ENCODE assay signal across 8 cellular contexts in genomic region chr13:50185769-50186763, GRCh38.
DNase-seq lines count a peak whose midpoint lies in the region; ATAC-seq, FAIRE-seq and TF ChIP-seq lines count a peak whose summit lies in the region.
"Not testable (repeated sequence)": the region's sequence is repeated elsewhere in the genome, so short reads cannot be mapped to it uniquely, and the experiment has no call there.

No MANE protein-coding gene starts in this region.

- POLR2A ChIA-PET in A549 (lab: Yijun Ruan, JAX), result not testable (repeated sequence)

- DNase-seq in A549 (ENCODE audit: low read depth in 1 of 2, low spot score in 1 of 2); NT2/D1 (ENCODE audit: low read depth, low spot score); activated T-cell treated with anti-CD3 and anti-CD28 coated beads, Interleukin-2, amount 50 U/mL, for 24 hours; neural crest cell (ENCODE audit: low read depth, low spot score): not testable (repeated sequence)
- DNase-seq in ELF-1 (ENCODE audit: low read depth, low spot score), result peak; percentile 13
- peak; percentile 19 for DNase-seq in ecto neural progenitor cell (ENCODE audit: low spot score)

- H3K27ac ChIP-seq in A549 (peak overlapping the region; percentile 70 to 76), HUES48 (ENCODE audit: low read depth, low read length) (peak overlapping the region; percentile 12)

- CTCF ChIA-PET in A549 (lab: Yijun Ruan, JAX), result interaction anchor here (1.1 kb wide), 1 partner anchor 615 kb away, joined by 3 read pairs; no protein-coding TSS in a partner anchor

- not testable (repeated sequence) for TF ChIP-seq POLR2A in A549 (IDR thresholded peaks at IDR 0.05; ENCODE audit: low read length)

- 28% methylated on average over 8 of the region's 32 CpGs for WGBS in A549 (ENCODE audit: missing lambda C conversion rate)

- H3K27me3 ChIP-seq in HUES48 (ENCODE audit: control insufficient read depth, insufficient read depth, low read length); NT2/D1 (ENCODE audit: insufficient read depth, insufficient read length): not testable (repeated sequence)

- not testable (repeated sequence) for FAIRE-seq in A549 (lab: Jason Lieb, UNC)

- H3K27me3 Mint-ChIP-seq in activated T-cell treated with anti-CD3 and anti-CD28 coated beads, Interleukin-2, amount 50 U/mL, for 24 hours; neural crest cell (ENCODE audit: low read depth): not testable (repeated sequence)

- H3K9ac ChIP-seq in HUES48 (ENCODE audit: low read depth, low read length), result peak overlapping the region; percentile 48; the same call in 1 of the 2 replicates
- H3K9ac ChIP-seq in NT2/D1 (ENCODE audit: insufficient read length, low read depth), result peak overlapping the region; percentile 26

- TF ChIP-seq EP300 in A549 (IDR thresholded peaks at IDR 0.05), result not testable (repeated sequence)

- H3K27ac Mint-ChIP-seq in activated T-cell treated with anti-CD3 and anti-CD28 coated beads, Interleukin-2, amount 50 U/mL, for 24 hours, result not testable (repeated sequence)
- H3K27ac Mint-ChIP-seq in neural crest cell (ENCODE audit: unreplicated experiment), result peak overlapping the region; percentile 43

- H3K9me3 Mint-ChIP-seq in activated T-cell treated with anti-CD3 and anti-CD28 coated beads, Interleukin-2, amount 50 U/mL, for 24 hours; neural crest cell: not testable (repeated sequence)

- H3K4me2 ChIP-seq in A549, result peak overlapping the region; percentile 74

- peak in 1 of 2 experiments; percentile 40; a peak in 3 of 6 replicates for ATAC-seq in A549

- not testable (repeated sequence) for H3K4me1 Mint-ChIP-seq in activated T-cell treated with anti-CD3 and anti-CD28 coated beads, Interleukin-2, amount 50 U/mL, for 24 hours (ENCODE audit: low read depth)
- peaks cover 17% of the 10 kb centered on the region for H3K4me1 Mint-ChIP-seq in neural crest cell

- H3K9me3 ChIP-seq in A549; HUES48 (ENCODE audit: control insufficient read depth, insufficient read depth, low read length): not testable (repeated sequence)
- peaks cover 13% of the 10 kb centered on the region; the same call in 1 of the 2 replicates for H3K9me3 ChIP-seq in NT2/D1 (ENCODE audit: insufficient read depth, low read length)

- H3K4me1 ChIP-seq in A549; HUES48 (ENCODE audit: control insufficient read depth, insufficient read depth, low read length); NT2/D1 (ENCODE audit: insufficient read depth, insufficient read length): not testable (repeated sequence)

- H3K4me3 ChIP-seq in A549 (peak overlapping the region; percentile 39), HUES48 (ENCODE audit: low read depth, low read length) (peak overlapping the region; percentile 52), NT2/D1 (ENCODE audit: insufficient read length, low read depth) (peak overlapping the region; percentile 10), iPS-11a (ENCODE audit: low read depth, low read length) (peak overlapping the region; percentile 8)

- peak overlapping the region; percentile 15 for H3K4me3 Mint-ChIP-seq in activated T-cell treated with anti-CD3 and anti-CD28 coated beads, Interleukin-2, amount 50 U/mL, for 24 hours
- H3K4me3 Mint-ChIP-seq in neural crest cell, result peak overlapping the region; percentile 73

- H3K36me3 Mint-ChIP-seq in activated T-cell treated with anti-CD3 and anti-CD28 coated beads, Interleukin-2, amount 50 U/mL, for 24 hours (ENCODE audit: low read depth); neural crest cell (ENCODE audit: low read depth): not testable (repeated sequence)

- H3K36me3 ChIP-seq in HUES48 (ENCODE audit: control insufficient read depth, insufficient read depth, low read length); NT2/D1 (ENCODE audit: insufficient read depth, insufficient read length, low read length): not testable (repeated sequence)

- not testable (repeated sequence) for TF ChIP-seq CTCF in A549 (IDR thresholded peaks at IDR 0.05); neural crest cell (conservative IDR thresholded peaks at IDR 0.05)

- not testable (repeated sequence) for TF ChIP-seq RAD21 in A549 (conservative IDR thresholded peaks at IDR 0.05 in 1 of 2, IDR thresholded peaks at IDR 0.05 in 1 of 2)
